Comparison of ENCODE assay signal across 9 cellular contexts in genomic region chr2:239222346-239223028, GRCh38.
DNase-seq lines count a peak whose midpoint lies in the region; ATAC-seq, FAIRE-seq and TF ChIP-seq lines count a peak whose summit lies in the region.
"Had no signal": no experiment of that assay in that cellular context is flagged by ENCODE, and none has a peak within 500 bp of the region (broad histone marks: within the 10 kb centered on the region; RNA-seq: fewer than 3 reads in every experiment).

No MANE protein-coding gene starts in this region.

- no peaks in the 10 kb centered on the region for H3K9me3 Mint-ChIP-seq in stimulated activated memory B cell treated with anti-CD40 and anti-IgM and Interleukin-4, amounts not matched to agents 10 μg/mL and 1 μg/mL and 100 μg/mL, for 72 hours

- intact Hi-C loops in left cardiac atrium (cut with DNase I) = no loop called here

- TF ChIP-seq CTCF in WI38 (IDR thresholded peaks at IDR 0.05; ENCODE audit: low read depth, low read length) = no peak

- peaks cover 5% of the 10 kb centered on the region for H3K36me3 Mint-ChIP-seq in stimulated activated memory B cell treated with anti-CD40 and anti-IgM and Interleukin-4, amounts not matched to agents 10 μg/mL and 1 μg/mL and 100 μg/mL, for 72 hours

- peaks cover 35% of the 10 kb centered on the region for H3K4me1 Mint-ChIP-seq in stimulated activated memory B cell treated with anti-CD40 and anti-IgM and Interleukin-4, amounts not matched to agents 10 μg/mL and 1 μg/mL and 100 μg/mL, for 72 hours

- H3K27me3 Mint-ChIP-seq in stimulated activated memory B cell treated with anti-CD40 and anti-IgM and Interleukin-4, amounts not matched to agents 10 μg/mL and 1 μg/mL and 100 μg/mL, for 72 hours = no peaks in the 10 kb centered on the region

- H3K4me3 ChIP-seq in WI38 (ENCODE audit: low read depth, low read length) = peak overlapping the region; percentile 53

- DNase-seq in KG1 (lab: John Stamatoyannopoulos, UW) = peak; percentile 35
- DNase-seq in left cardiac atrium = no peak
- DNase-seq in GM19239 (ENCODE audit: insufficient read length, low spot score) = no peak
- DNase-seq: SHP77 treated with DMSO at 0.1 percent for 48 hours had no signal

- no peak for FAIRE-seq in GM19239 (lab: Jason Lieb, UNC)

- peak overlapping the region; percentile 77 for H3K27ac Mint-ChIP-seq in stimulated activated memory B cell treated with anti-CD40 and anti-IgM and Interleukin-4, amounts not matched to agents 10 μg/mL and 1 μg/mL and 100 μg/mL, for 72 hours

- ATAC-seq in left cardiac atrium = peak; percentile 35 to 49
- ATAC-seq in stimulated activated memory B cell treated with anti-CD40 and anti-IgM and Interleukin-4, amounts not matched to agents 10 μg/mL and 1 μg/mL and 100 μg/mL, for 72 hours = no peak
- no peak for ATAC-seq in GM18511 (IDR thresholded peaks at IDR 0.05; ENCODE audit: unreplicated experiment)
- ATAC-seq in HG03159 (IDR thresholded peaks at IDR 0.05; ENCODE audit: unreplicated experiment) = no peak
- no peak for ATAC-seq in HG02973 (IDR thresholded peaks at IDR 0.05; ENCODE audit: unreplicated experiment)

- H3K4me3 Mint-ChIP-seq in stimulated activated memory B cell treated with anti-CD40 and anti-IgM and Interleukin-4, amounts not matched to agents 10 μg/mL and 1 μg/mL and 100 μg/mL, for 72 hours = peak overlapping the region; percentile 52

Comparison
In these comparisons a context has a peak if more than half of its experiments do, and no peak if none do; other contexts are left out.
1. ATAC-seq: peak in left cardiac atrium (2 of 2); none in stimulated activated memory B cell treated with anti-CD40 and anti-IgM and Interleukin-4, amounts not matched to agents 10 μg/mL and 1 μg/mL and 100 μg/mL, for 72 hours (single experiment), GM18511 (single experiment), HG03159 (single experiment) and HG02973 (single experiment).